8 cellular contexts compared by ENCODE assay signal in genomic region chr22:26656896-26657851, GRCh38. TPM values are rescaled to one million over a fixed set of nuclear protein-coding genes. Genes with fewer than 3 reads are reported as not detected.
DNase-seq lines count a peak whose midpoint lies in the region; ATAC-seq, FAIRE-seq and TF ChIP-seq lines count a peak whose summit lies in the region.

MIAT (plus strand) TSS chr22:26657588.

- ATAC-seq in GM23338 (peak; percentile 66), T-cell (replicated peaks in 1 of 4) (peak; percentile 81 to 91 (median 81)), GM12878 (peak; percentile 89)

- CTCF ChIA-PET in T-cell (lab: Charles Lee): interaction anchor here (0.5 to 1.3 kb wide), 4 partner anchors 8 to 17 kb away, joined by 3 to 6 read pairs (median 4); no protein-coding TSS in a partner anchor
- CTCF ChIA-PET in GM12878 (lab: Yijun Ruan, JAX): interaction anchor here (0.8 kb wide), 1 partner anchor 9 kb away, joined by 3 read pairs; no protein-coding TSS in a partner anchor

- H3K36me3 ChIP-seq in GM23338 (ENCODE audit: insufficient read depth) (no peaks in the 10 kb centered on the region), GM12878 (ENCODE audit: control insufficient read depth in 2 of 2, insufficient read depth in 2 of 2, low read length in 1 of 2) (no peaks in the 10 kb centered on the region)

- peak within 1 kb of the TSS; percentile 90 for H2AFZ ChIP-seq in GM23338
- peak within 1 kb of the TSS; percentile 76 for H2AFZ ChIP-seq in GM12878 (ENCODE audit: control insufficient read depth, low read depth, low read length)

- H3K9me3 Mint-ChIP-seq in GM23338: no peaks in the 10 kb centered on the region
- H3K9me3 Mint-ChIP-seq in T-cell: no peaks in the 10 kb centered on the region

- H3K27me3 Mint-ChIP-seq in GM23338 (ENCODE audit: insufficient read depth, low read depth, poor library complexity): peaks cover 5% of the 10 kb centered on the region
- H3K27me3 Mint-ChIP-seq in T-cell: no peaks in the 10 kb centered on the region

- FAIRE-seq in GM12878 (lab: Jason Lieb, UNC): no peak

- no peaks in the 10 kb centered on the region for H3K9me2 ChIP-seq in GM23338 (ENCODE audit: insufficient read depth)

- 3% methylated on average over 44 of the region's 62 CpGs for WGBS in GM12878 (ENCODE audit: insufficient coverage, insufficient replicate concordance, low lambda C conversion rate, missing lambda C conversion rate)

- intact Hi-C loops in GM12878 (cut with micrococcal nuclease; ENCODE audit: unreplicated experiment): no loop called here

- H3K4me3 ChIP-seq in GM23338 (peak within 1 kb of the TSS; percentile 99), GM12878 (peak within 1 kb of the TSS; percentile 77)

- no peaks in the 10 kb centered on the region for H3K9me3 ChIP-seq in GM12878 (replicated peaks; ENCODE audit: control insufficient read depth, insufficient read depth, low read length)

- DNase-seq in AG20443 (ENCODE audit: low spot score) (peak; percentile 56), GM23338 (ENCODE audit: low spot score) (peak; percentile 90), T-cell (peak; percentile 41 to 73 (median 64)), GM12878 (ENCODE audit: low read depth, low spot score) (no peak), inferior parietal cortex (ENCODE audit: extremely low spot score) (peak; percentile 57), G401 (ENCODE audit: low spot score) (no peak), H4 (ENCODE audit: low spot score) (no peak)
- peak; percentile 59 to 60 for DNase-seq in stimulated activated CD4-positive, alpha-beta T cell treated with anti-CD3 and anti-CD28 coated beads, Interleukin-4, amount 100 ng/mL, for 4 hours

- no peak for TF ChIP-seq EP300 in GM12878 (IDR thresholded peaks at IDR 0.05; ENCODE audit: borderline replicate concordance in 1 of 2, control insufficient read depth in 1 of 2, low read depth in 2 of 2, low read length in 2 of 2)

- RAD21 ChIA-PET in GM12878 (lab: Charles Lee; ENCODE audit: unreplicated experiment): interaction anchor here (1.2 kb wide), 1 partner anchor 16 kb away, joined by 3 read pairs; no protein-coding TSS in a partner anchor

- H3K4me1 Mint-ChIP-seq in GM23338: peaks cover 29% of the 10 kb centered on the region
- peaks cover 25 to 31% (median 27%) of the 10 kb centered on the region in 3 donors for H3K4me1 Mint-ChIP-seq in T-cell

- TF ChIP-seq CTCF in GM23338 (conservative IDR thresholded peaks at IDR 0.05; ENCODE audit: low read depth in 2 of 2) (no peak), GM12878 (IDR thresholded peaks at IDR 0.05 in 2 of 3, conservative IDR thresholded peaks at IDR 0.05 in 1 of 3; ENCODE audit: control insufficient read depth in 2 of 3, extremely low read depth in 1 of 3, insufficient read depth in 1 of 3, low read depth in 3 of 3, low read length in 3 of 3) (no peak)

- 0 out of 2 replicates have a peak, but pooled peaks cover 1% of the 10 kb centered on the region for H4K20me1 ChIP-seq in GM23338 (replicated peaks; ENCODE audit: insufficient read depth)
- no peaks in the 10 kb centered on the region for H4K20me1 ChIP-seq in GM12878 (ENCODE audit: control insufficient read depth, insufficient read depth)

- peak within 1 kb of the TSS; percentile 40; the same call in 1 of the 2 replicates for H3K27ac Mint-ChIP-seq in GM23338
- H3K27ac Mint-ChIP-seq in T-cell: peak within 1 kb of the TSS; percentile 89 to 93

- H3K4me3 Mint-ChIP-seq in GM23338: peak within 1 kb of the TSS; percentile 90
- peak within 1 kb of the TSS; percentile 90 to 93 (median 91) for H3K4me3 Mint-ChIP-seq in T-cell

- H3K4me1 ChIP-seq in GM23338 (ENCODE audit: insufficient read depth) (peaks cover 22% of the 10 kb centered on the region), GM12878 (ENCODE audit: control insufficient read depth, insufficient read depth, low read length) (peaks cover 13% of the 10 kb centered on the region)

- peaks cover 12% of the 10 kb centered on the region for H3K27me3 ChIP-seq in GM23338 (ENCODE audit: insufficient read depth)
- H3K27me3 ChIP-seq in GM12878 (replicated peaks in 1 of 2; ENCODE audit: control insufficient read depth in 2 of 2, insufficient read depth in 2 of 2, low read length in 1 of 2): peaks cover 4% of the 10 kb centered on the region in 2 experiments; a peak in 2 of 4 replicates

- peaks cover 36% of the 10 kb centered on the region for H3K79me2 ChIP-seq in GM23338 (replicated peaks; ENCODE audit: insufficient read depth)
- no peaks in the 10 kb centered on the region for H3K79me2 ChIP-seq in GM12878 (ENCODE audit: control insufficient read depth, insufficient read depth, low read length)

- no peak for TF ChIP-seq RAD21 in GM12878 (IDR thresholded peaks at IDR 0.05; ENCODE audit: insufficient read depth, low read depth, low read length)

- H3K36me3 Mint-ChIP-seq in GM23338 (ENCODE audit: low read depth) (peaks cover 7% of the 10 kb centered on the region), T-cell (no peaks in the 10 kb centered on the region)

- peak; percentile 60 for TF ChIP-seq POLR2A in GM12878 (IDR thresholded peaks at IDR 0.05; ENCODE audit: low read depth, low read length)

- BruUV-seq in GM12878 (replicated peaks; lab: Mats Ljungman, UMichigan): no TSS peak

- SMC1A ChIA-PET in GM12878 (lab: Charles Lee; ENCODE audit: uncharacterized antibody, unreplicated experiment): interaction anchor here (1.1 kb wide), 1 partner anchor 154 kb away, joined by 3 read pairs; no protein-coding TSS in a partner anchor

- H3K9ac ChIP-seq in GM12878 (ENCODE audit: control insufficient read depth, insufficient read depth, low read length): peak within 1 kb of the TSS; percentile 19; the same call in 1 of the 2 replicates

- H3K27ac ChIP-seq in GM23338 (ENCODE audit: low read depth) (peak within 1 kb of the TSS; percentile 33), GM12878 (ENCODE audit: control insufficient read depth, insufficient read depth) (no peak within 1 kb of the TSS)

- peak within 1 kb of the TSS; percentile 99 for H3K4me2 ChIP-seq in GM23338
- peak within 1 kb of the TSS; percentile 99 for H3K4me2 ChIP-seq in GM12878 (ENCODE audit: control insufficient read depth, insufficient read depth)

- peaks cover 5% of the 10 kb centered on the region; the same call in 1 of the 2 replicates for H3F3A ChIP-seq in GM23338 (replicated peaks; ENCODE audit: low read depth)

- in situ Hi-C loops in GM12878 (cut with MboI): no loop called here
- in situ Hi-C loops in G401 (cut with HindIII; ENCODE audit: low sequenced_read_pairs): no loop called here

- POLR2A ChIA-PET in T-cell (lab: Charles Lee) (interaction anchor here in 1 of 2 donors (0.5 to 0.6 kb wide), 2 partner anchors 142 to 229 kb away, joined by 3 read pairs; no protein-coding TSS in a partner anchor), GM12878 (lab: Charles Lee) (no interaction called here)

TF ChIP-seq in GM23338, 12 proteins besides CTCF, POLR2A, EP300 and RAD21:
- TF ChIP-seq POLR2AphosphoS5 (IDR thresholded peaks at IDR 0.05; ENCODE audit: low read depth) (peak; percentile 38; the same call in 1 of the 2 replicates), JUNB (IDR thresholded peaks at IDR 0.05; ENCODE audit: unreplicated experiment) (no peak)

TF ChIP-seq in GM12878, 131 proteins besides CTCF, POLR2A, EP300 and RAD21:
- peak; percentile 37; the same call in 1 of the 2 replicates for TF ChIP-seq EED (IDR thresholded peaks at IDR 0.05; ENCODE audit: low read depth)
- no peak for TF ChIP-seq TARDBP (IDR thresholded peaks at IDR 0.05; ENCODE audit: borderline replicate concordance)
- peak in 1 of 2 experiments; percentile 26; a peak in 1 of 4 replicates for TF ChIP-seq BHLHE40 (IDR thresholded peaks at IDR 0.05; ENCODE audit: borderline replicate concordance in 1 of 2, low read depth in 2 of 2, low read length in 1 of 2)
- 0 out of 2 replicates have a peak, but pooled peaks have one; percentile 27 for TF ChIP-seq MAX (IDR thresholded peaks at IDR 0.05; ENCODE audit: low read depth, low read length)

RNA-seq across cellular contexts. Expression of gene MIAT, which starts in this region (rescaled TPM):
- 51.4 and 63.6 TPM in 2 replicates for total RNA-seq in GM23338 (2014; rRNA removed; shearing (Covaris generic))
- polyA plus RNA-seq in GM23338 (2016; fragmentation: Nextera tagmentation; extraction: Ambion mirVana): 8.2 and 10.0 TPM in 2 replicates
- 100 to 1,000 TPM in 3 of 5 donors, 10 to 100 TPM in 2; 45.8 to 237 (median 207) TPM for total RNA-seq in T-cell
- total RNA-seq in GM12878 (2013; cell fraction: nucleolus; rRNA removed): 13.9 and 14.0 TPM in 2 replicates
- 5.2 and 5.9 TPM in 2 replicates for total RNA-seq in GM12878 (2014; rRNA removed)
- total RNA-seq in GM12878 (2014; rRNA removed; fragmentation: Illumina TruSeq; extraction: Trizol): 6.7 and 7.7 TPM in 2 replicates
- 9.9 and 11.7 TPM in 2 replicates for total RNA-seq in GM12878 (2021)
- 9.0 TPM for polyA plus RNA-seq in GM12878 (2011; ENCODE audit: low read depth)
- polyA plus RNA-seq in GM12878 (2011; rRNA removed): 1.8 and 1.9 TPM in 2 replicates
- 0.80 and 1.2 TPM in 2 replicates for polyA plus RNA-seq in GM12878 (2011; cell fraction: cytosol; rRNA removed)
- polyA plus RNA-seq in GM12878 (2011; cell fraction: nucleus; rRNA removed): 8.6 and 9.9 TPM in 2 replicates
- polyA plus RNA-seq in GM12878 (2012): 9.7 and 12.5 TPM in 2 replicates
- 12.4 and 14.7 TPM in 2 replicates for polyA plus RNA-seq in GM12878 (2014; fragmentation: Illumina TruSeq; extraction: Trizol)
- polyA plus RNA-seq in GM12878 (2014; fragmentation: Nextera tagmentation; extraction: Ambion mirVana): under 1 TPM; 0.39 to 0.51 TPM
- polyA plus RNA-seq in GM12878 (2014; rRNA removed): 13.7 and 16.0 TPM in 2 replicates
- 1 to 10 TPM; 2.2 to 3.4 TPM for polyA plus RNA-seq in GM12878 (2016; fragmentation: Nextera tagmentation; extraction: Ambion mirVana)
- polyA minus RNA-seq in GM12878 (2011; rRNA and poly(A)+ RNA removed): 2.8 and 5.1 TPM in 2 replicates
- 0.53 and 0.73 TPM in 2 replicates for polyA minus RNA-seq in GM12878 (2011; cell fraction: cytosol; rRNA and poly(A)+ RNA removed)
- polyA minus RNA-seq in GM12878 (2011; cell fraction: nucleus; rRNA and poly(A)+ RNA removed): 6.3 and 6.9 TPM in 2 replicates
- total RNA-seq in G401 (2014; rRNA removed; shearing (Covaris generic)): 0.14 TPM in 1 of 2 replicates, not detected in the other
- under 0.01 TPM in 1 of 2 replicates, not detected in the other for total RNA-seq in H4 (2014; rRNA removed; shearing (Covaris generic))

Comparison
In these comparisons a context has a peak if more than half of its experiments do, and no peak if none do; other contexts are left out.
1. DNase-seq: peak in AG20443 (single experiment), GM23338 (single experiment), T-cell (34 of 34), inferior parietal cortex (single experiment) and stimulated activated CD4-positive, alpha-beta T cell treated with anti-CD3 and anti-CD28 coated beads, Interleukin-4, amount 100 ng/mL, for 4 hours (2 of 2); none in GM12878 (single experiment), G401 (single experiment) and H4 (single experiment).
2. Peak in every context shown above with its lines, with median percentiles within 50 percentile points of each other: ATAC-seq.